ENCODE assay signal across 8 cellular contexts in the genomic region with DNA sequence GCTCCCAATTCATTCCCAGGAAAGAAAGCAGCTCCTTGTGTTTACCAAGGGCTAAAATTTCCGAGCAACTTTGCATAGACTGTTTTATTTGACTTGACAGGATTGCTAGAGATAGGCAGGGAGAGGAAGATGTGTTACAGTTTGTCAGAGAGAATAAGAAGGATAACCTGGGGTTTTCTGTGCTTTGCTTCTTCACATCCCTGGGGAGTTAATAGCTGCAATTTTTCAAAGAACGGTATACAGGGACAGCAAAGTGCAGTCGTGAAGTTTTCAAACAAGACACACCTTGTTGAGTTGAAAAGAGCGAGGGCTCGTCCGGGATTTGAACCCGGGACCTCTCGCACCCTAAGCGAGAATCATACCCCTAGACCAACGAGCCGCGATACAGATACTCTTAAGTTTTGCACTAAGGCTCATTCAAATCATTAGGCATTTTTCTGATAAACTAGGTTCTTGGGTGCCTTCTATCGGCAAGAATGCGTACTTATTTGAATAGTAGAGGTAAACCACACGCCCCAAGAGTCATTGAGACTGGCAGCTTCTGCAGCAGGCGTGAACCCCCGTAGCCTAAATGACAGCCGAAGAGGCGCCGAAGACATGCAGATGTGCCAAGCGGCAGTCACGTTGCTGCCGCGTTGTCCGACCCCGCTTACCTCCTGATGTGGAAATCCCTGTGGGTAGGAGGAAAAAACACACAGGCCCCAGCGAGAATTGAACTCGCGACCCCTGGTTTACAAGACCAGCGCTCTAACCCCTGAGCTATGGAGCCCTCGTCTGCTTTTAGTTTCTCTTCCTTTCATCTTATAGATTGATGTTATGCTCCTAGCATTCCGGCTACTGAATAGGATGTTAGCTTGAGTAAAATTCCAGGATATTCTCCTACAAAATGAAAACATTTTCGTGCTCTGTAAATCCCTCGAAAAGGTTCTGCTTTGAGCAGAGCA. TPM values are rescaled to one million over a fixed set of nuclear protein-coding genes. Genes with fewer than 3 reads are reported as not detected.
DNase-seq lines count a peak whose midpoint lies in the region.

No MANE protein-coding gene starts in this region.

- H3K27me3 ChIP-seq in MG63, result no peaks in the 10 kb centered on the region

- DNase-seq in G401 (ENCODE audit: low spot score), result peak; percentile 95
- peak; percentile 99 for DNase-seq in HCEC 1CT
- DNase-seq in MG63, result peak; percentile 94
- DNase-seq in SIG-M5 (lab: John Stamatoyannopoulos, UW), result peak; percentile 79
- DNase-seq in activated gamma-delta T cell treated with anti-CD3 and anti-CD28 coated beads, Interleukin-2, amount 50 U/mL, for 16 hours (ENCODE audit: low read depth), result peak; percentile 69
- peak; percentile 75 for DNase-seq in germinal center (ENCODE audit: low spot score)
- DNase-seq in non-pigmented ciliary epithelial cell (ENCODE audit: low read depth), result peak; percentile 97
- DNase-seq in superior temporal gyrus (ENCODE audit: extremely low spot score), result peak; percentile 95

- H3K36me3 ChIP-seq in MG63, result no peaks in the 10 kb centered on the region

- no peaks in the 10 kb centered on the region for H3K9me3 ChIP-seq in MG63

- H3K4me3 ChIP-seq in MG63, result peak overlapping the region; percentile 63

- in situ Hi-C loops in G401 (cut with HindIII; ENCODE audit: low sequenced_read_pairs), result no loop called here

RNA-seq across cellular contexts. Expression of gene RNASE12, which starts 22.2 kb away (rescaled TPM):
- total RNA-seq in G401 (2014; rRNA removed; shearing (Covaris generic)), result not detected in 2 replicates
- not detected in 2 replicates for total RNA-seq in MG63 (2014; rRNA removed; shearing (Covaris generic); ENCODE audit: low replicate concordance)

RNA-seq across cellular contexts. Expression of gene RNASE11, which starts 25.6 kb away (rescaled TPM):
- not detected in 2 replicates for total RNA-seq in G401 (2014; rRNA removed; shearing (Covaris generic))
- total RNA-seq in MG63 (2014; rRNA removed; shearing (Covaris generic); ENCODE audit: low replicate concordance), result not detected in 2 replicates

RNA-seq across cellular contexts. Expression of gene OR6S1, which starts 28.1 kb away (rescaled TPM):
- not detected in 2 replicates for total RNA-seq in G401 (2014; rRNA removed; shearing (Covaris generic))
- total RNA-seq in MG63 (2014; rRNA removed; shearing (Covaris generic); ENCODE audit: low replicate concordance), result not detected in 2 replicates

RNA-seq across cellular contexts. Expression of gene RNASE9, which starts 52.5 kb away (rescaled TPM):
- total RNA-seq in G401 (2014; rRNA removed; shearing (Covaris generic)), result not detected in 2 replicates
- not detected in 2 replicates for total RNA-seq in MG63 (2014; rRNA removed; shearing (Covaris generic); ENCODE audit: low replicate concordance)

Comparison
In these comparisons a context has a peak if more than half of its experiments do, and no peak if none do; other contexts are left out.
1. Peak in every context shown above with its lines: DNase-seq and H3K4me3 ChIP-seq.